ENCODE assay signal across 10 cellular contexts in the genomic region with DNA sequence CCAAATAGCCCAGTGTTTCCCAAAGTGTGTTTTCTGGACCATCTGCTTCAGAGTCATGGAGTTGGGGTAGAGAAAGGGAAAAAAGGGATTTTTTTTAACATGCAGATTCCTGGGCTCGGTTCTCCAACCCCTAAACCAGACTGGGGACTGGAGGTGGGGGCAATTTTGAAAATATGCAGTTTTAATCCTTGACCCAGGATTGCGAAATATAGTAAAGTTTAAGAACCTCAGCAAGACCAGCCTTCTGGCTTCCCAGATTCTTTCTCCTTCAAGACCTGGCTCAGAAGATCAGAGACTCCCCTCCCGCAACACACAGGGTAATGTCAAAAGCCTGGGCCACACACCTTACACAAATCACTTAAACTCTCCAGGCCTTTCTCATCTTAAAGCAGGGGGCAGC.
"Had no signal": no experiment of that assay in that cellular context is flagged by ENCODE, and none has a peak within 500 bp of the region (broad histone marks: within the 10 kb centered on the region; RNA-seq: fewer than 3 reads in every experiment).

No MANE protein-coding gene starts in this region.

- H2AFZ ChIP-seq: GM23248 had no signal

- H3K4me1 ChIP-seq: HAP-1 had no signal

- H3K4me2 ChIP-seq: KMS-11 had no signal

- H3K4me3 ChIP-seq: GM23248, HAP-1 had no signal

- ATAC-seq: HCT116 had no signal

- H3K36me3 ChIP-seq: HAP-1 had no signal

- H3K27ac ChIP-seq: GM23248, HL-60, KMS-11 had no signal

- H3K27ac Mint-ChIP-seq: HFFc6 had no signal

- DNase-seq: GM23248, GOT3, H7, HFFc6, Karpas-422, KBM-7 had no signal

- H3K9me3 ChIP-seq: HAP-1 had no signal

- H3K9ac ChIP-seq: GM23248, KMS-11 had no signal

- H3K9me3 Mint-ChIP-seq: HFFc6 had no signal

- H3K4me3 Mint-ChIP-seq: HFFc6 had no signal
